In the genomic region with DNA sequence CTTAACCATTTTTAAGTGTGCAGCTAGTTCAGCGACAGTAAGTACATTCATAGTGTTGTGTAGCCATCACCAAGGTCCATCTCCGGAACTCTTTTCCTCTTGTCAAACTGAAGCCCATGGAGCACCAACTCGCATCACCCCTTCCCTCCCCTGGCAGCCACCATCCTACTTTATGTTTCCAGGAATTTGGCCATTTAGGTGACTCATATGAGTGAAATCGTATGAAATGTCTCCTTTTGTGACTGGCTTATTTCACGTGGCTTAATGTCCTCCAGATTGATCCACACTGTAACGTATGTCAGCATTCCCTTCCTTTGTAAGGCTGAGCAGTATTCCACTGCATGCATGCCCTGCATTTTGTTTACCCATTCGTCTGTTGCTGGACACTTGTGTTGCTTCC, we compare ENCODE assay signal across 11 cellular contexts. TPM values are rescaled to one million over a fixed set of nuclear protein-coding genes. Genes with fewer than 3 reads are reported as not detected.
A peak's percentile ranks its signal among the peaks of the same experiment; 100 is the strongest.
DNase-seq lines count a peak whose midpoint lies in the region; ATAC-seq and TF ChIP-seq lines count a peak whose summit lies in the region.
"Had no signal": no experiment of that assay in that cellular context is flagged by ENCODE, and none has a peak within 500 bp of the region (broad histone marks: within the 10 kb centered on the region; RNA-seq: fewer than 3 reads in every experiment).

No MANE protein-coding gene starts in this region.

- no peak overlapping the region for H3K27ac ChIP-seq in CD8-positive, alpha-beta memory T cell (ENCODE audit: low read depth, low read length)
- H3K27ac ChIP-seq in PC-3 (ENCODE audit: low read length), result peak overlapping the region; percentile 70

- H3K9me3 Mint-ChIP-seq in CD8-positive, alpha-beta memory T cell, result peaks cover 25 to 32% (median 27%) of the 10 kb centered on the region in 5 donors

- ATAC-seq in PC-3, result peak; percentile 11
- ATAC-seq in GM21737 (IDR thresholded peaks at IDR 0.05; ENCODE audit: unreplicated experiment), result no peak
- no peak for ATAC-seq in activated CD4-positive, CD25-positive, alpha-beta regulatory T cell treated with anti-CD3 and anti-CD28 coated beads, Interleukin-2, amount 50 U/mL, for 24 hours

- POLR2A ChIA-PET in CD8-positive, alpha-beta memory T cell (lab: Charles Lee), result no interaction called here
- POLR2A ChIA-PET in PC-3 (lab: Charles Lee; ENCODE audit: unreplicated experiment), result no interaction called here

- peaks cover 47 to 53% of the 10 kb centered on the region in 2 donors for H3K27me3 Mint-ChIP-seq in CD8-positive, alpha-beta memory T cell

- no peaks in the 10 kb centered on the region for H3F3A ChIP-seq in PC-3 (ENCODE audit: low read length, unreplicated experiment)

- peak overlapping the region; percentile 95 for H3K9ac ChIP-seq in PC-3 (ENCODE audit: low read length)

- peaks cover 36% of the 10 kb centered on the region for H4K20me1 ChIP-seq in PC-3 (ENCODE audit: low read length)

- TF ChIP-seq CTCF in PC-3 (conservative IDR thresholded peaks at IDR 0.05; ENCODE audit: low read depth, low read length) (no peak), fibroblast of mammary gland (conservative IDR thresholded peaks at IDR 0.05; ENCODE audit: control insufficient read depth, insufficient read depth, low read depth, low read length) (no peak)

- no peak for DNase-seq in CD8-positive, alpha-beta memory T cell
- DNase-seq in PC-3 (peak; percentile 65), fibroblast of mammary gland (ENCODE audit: low read depth) (peak; percentile 85), posterior vena cava (ENCODE audit: low spot score) (peak; percentile 15), cerebellum (ENCODE audit: low spot score) (no peak), NCI-H2029 treated with DMSO at 0.1 percent for 48 hours (lab: John Stamatoyannopoulos, UW) (no peak)
- DNase-seq: GF-D8, NCI-H187 treated with DMSO at 0.1 percent for 48 hours had no signal

- peaks cover 0 to 36% (median 3%) of the 10 kb centered on the region in 3 donors for H3K36me3 Mint-ChIP-seq in CD8-positive, alpha-beta memory T cell

- no peaks in the 10 kb centered on the region for H3K9me2 ChIP-seq in PC-3 (replicated peaks; ENCODE audit: low read length)

- H3K36me3 ChIP-seq in CD8-positive, alpha-beta memory T cell (ENCODE audit: insufficient read depth, low read length), result no peaks in the 10 kb centered on the region
- H3K36me3 ChIP-seq in PC-3 (ENCODE audit: low read depth, low read length), result peaks cover 46% of the 10 kb centered on the region

- H3K9me3 ChIP-seq in CD8-positive, alpha-beta memory T cell (ENCODE audit: low read length), result no peaks in the 10 kb centered on the region
- peaks cover 10% of the 10 kb centered on the region; the same call in 1 of the 2 replicates for H3K9me3 ChIP-seq in PC-3 (ENCODE audit: low read length)

- peak overlapping the region in 7 of 8 donors; percentile 13 to 79 (median 61) for H3K27ac Mint-ChIP-seq in CD8-positive, alpha-beta memory T cell

- H3K27me3 ChIP-seq in CD8-positive, alpha-beta memory T cell (ENCODE audit: insufficient read depth, low read length, poor library complexity, severe bottlenecking), result no peaks in the 10 kb centered on the region
- H3K27me3 ChIP-seq in PC-3 (ENCODE audit: low read length), result no peaks in the 10 kb centered on the region

- no peak overlapping the region for H3K4me3 ChIP-seq in CD8-positive, alpha-beta memory T cell (ENCODE audit: low read length)
- H3K4me3 ChIP-seq in PC-3 (ENCODE audit: low read length) (peak overlapping the region; percentile 86), fibroblast of mammary gland (ENCODE audit: control insufficient read depth, low read depth, low read length) (peak overlapping the region; percentile 85)

- no peaks in the 10 kb centered on the region for H3K4me1 ChIP-seq in CD8-positive, alpha-beta memory T cell (ENCODE audit: insufficient read depth, low read length)
- peaks cover 20% of the 10 kb centered on the region for H3K4me1 ChIP-seq in PC-3 (ENCODE audit: insufficient read depth, low read length)

- peak overlapping the region; percentile 83 for H3K4me2 ChIP-seq in PC-3 (ENCODE audit: low read length)

- H2AFZ ChIP-seq in PC-3 (ENCODE audit: low read length), result no peak overlapping the region

- intact Hi-C loops in PC-3 (cut with micrococcal nuclease) (loop anchor here (2.0 kb wide), 1 partner anchor 122 kb away; no protein-coding TSS in a partner anchor), posterior vena cava (cut with DNase I) (loop anchor here in 1 of 2 donors (2.0 kb wide), 1 partner anchor 128 kb away; no protein-coding TSS in a partner anchor)

- peaks cover 69% of the 10 kb centered on the region for H3K79me2 ChIP-seq in PC-3 (ENCODE audit: low read length)

- peaks cover 11 to 24% (median 16%) of the 10 kb centered on the region in 3 donors for H3K4me1 Mint-ChIP-seq in CD8-positive, alpha-beta memory T cell

- CTCF ChIA-PET in CD8-positive, alpha-beta memory T cell (lab: Charles Lee), result no interaction called here
- CTCF ChIA-PET in PC-3 (lab: Charles Lee), result interaction anchor here (1.4 kb wide), 1 partner anchor 127 kb away, joined by 10 read pairs; no protein-coding TSS in a partner anchor

- H3K4me3 Mint-ChIP-seq in CD8-positive, alpha-beta memory T cell, result peak overlapping the region; percentile 35 to 88 (median 45)

- no TSS peak for BruUV-seq in PC-3 (replicated peaks; lab: Mats Ljungman, UMichigan)

RNA-seq across cellular contexts. Expression of gene COL6A2, which starts 2.5 kb away (rescaled TPM):
- 10 to 100 TPM; 22.8 to 25.1 TPM for total RNA-seq in CD8-positive, alpha-beta memory T cell
- polyA plus RNA-seq in CD8-positive, alpha-beta memory T cell, result 17.4 TPM
- 521 and 654 TPM in 2 replicates for total RNA-seq in PC-3 (2014; rRNA removed)
- total RNA-seq in posterior vena cava, result 1,000 to 10,000 TPM; 1,504 to 1,642 TPM
- 60.3 TPM for total RNA-seq in cerebellum

RNA-seq across cellular contexts. Expression of gene FTCD, which starts 55.0 kb away (rescaled TPM):
- not detected for total RNA-seq in CD8-positive, alpha-beta memory T cell
- polyA plus RNA-seq in CD8-positive, alpha-beta memory T cell, result not detected
- 0.40 and 0.58 TPM in 2 replicates for total RNA-seq in PC-3 (2014; rRNA removed)
- 1 to 10 TPM in 1 of 2 donors, under 1 TPM in 1; 0.29 to 1.2 TPM for total RNA-seq in posterior vena cava
- total RNA-seq in cerebellum, result 0.73 TPM
- total RNA-seq: dermis microvascular lymphatic vessel endothelial cell had no signal

Comparison
In these comparisons a context has a peak if more than half of its experiments do, and no peak if none do; other contexts are left out.
1. DNase-seq: peak in PC-3 (single experiment), fibroblast of mammary gland (single experiment) and posterior vena cava (single experiment); none in CD8-positive, alpha-beta memory T cell (0 of 5), cerebellum (single experiment) and NCI-H2029 treated with DMSO at 0.1 percent for 48 hours (single experiment).